In the genomic region with DNA sequence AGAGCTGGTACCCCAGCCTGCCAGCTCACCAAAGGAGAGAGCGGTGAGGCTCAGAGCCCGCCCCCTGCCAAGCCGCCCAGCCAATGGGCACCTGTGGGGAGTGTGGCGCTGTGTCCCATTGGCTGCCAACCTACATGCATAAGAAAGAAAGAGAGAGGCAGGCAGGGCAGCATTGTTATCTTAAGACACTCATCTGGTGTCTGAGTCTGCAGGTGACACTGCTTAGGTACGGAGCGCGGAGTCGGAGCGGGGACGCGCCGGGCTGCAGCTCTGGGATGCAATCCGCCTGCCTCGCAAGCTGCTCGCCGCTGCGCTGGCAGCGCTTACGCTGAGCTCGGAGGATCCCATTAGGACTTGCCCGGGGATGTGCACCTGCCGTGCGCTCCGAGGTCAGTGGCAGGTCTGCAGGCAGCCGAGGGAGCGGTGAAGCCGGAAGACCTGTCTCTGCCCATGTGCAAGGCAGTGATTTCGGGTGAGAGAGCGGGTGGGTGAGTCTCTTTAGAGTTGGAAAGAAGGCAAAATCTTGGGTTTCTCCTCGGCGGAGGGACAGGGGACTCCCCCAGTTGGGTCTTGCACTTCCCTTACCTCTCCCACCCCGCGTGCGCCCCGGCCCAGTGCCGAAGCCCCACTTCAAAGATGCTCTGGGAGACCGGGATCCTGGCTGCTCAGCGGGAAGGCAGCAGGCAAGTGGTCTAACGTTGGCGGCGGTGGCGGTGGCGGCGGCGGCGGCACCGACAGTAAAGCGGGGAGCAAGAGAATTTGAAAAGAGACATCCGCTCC, we compare ENCODE assay signal across 9 cellular contexts. TPM values are rescaled to one million over a fixed set of nuclear protein-coding genes. Genes with fewer than 3 reads are reported as not detected.
A peak's percentile ranks its signal among the peaks of the same experiment; 100 is the strongest.
DNase-seq lines count a peak whose midpoint lies in the region; ATAC-seq, FAIRE-seq and TF ChIP-seq lines count a peak whose summit lies in the region.
"Had no signal": no experiment of that assay in that cellular context is flagged by ENCODE, and none has a peak within 500 bp of the region (broad histone marks: within the 10 kb centered on the region; RNA-seq: fewer than 3 reads in every experiment).

A gene with protein sequence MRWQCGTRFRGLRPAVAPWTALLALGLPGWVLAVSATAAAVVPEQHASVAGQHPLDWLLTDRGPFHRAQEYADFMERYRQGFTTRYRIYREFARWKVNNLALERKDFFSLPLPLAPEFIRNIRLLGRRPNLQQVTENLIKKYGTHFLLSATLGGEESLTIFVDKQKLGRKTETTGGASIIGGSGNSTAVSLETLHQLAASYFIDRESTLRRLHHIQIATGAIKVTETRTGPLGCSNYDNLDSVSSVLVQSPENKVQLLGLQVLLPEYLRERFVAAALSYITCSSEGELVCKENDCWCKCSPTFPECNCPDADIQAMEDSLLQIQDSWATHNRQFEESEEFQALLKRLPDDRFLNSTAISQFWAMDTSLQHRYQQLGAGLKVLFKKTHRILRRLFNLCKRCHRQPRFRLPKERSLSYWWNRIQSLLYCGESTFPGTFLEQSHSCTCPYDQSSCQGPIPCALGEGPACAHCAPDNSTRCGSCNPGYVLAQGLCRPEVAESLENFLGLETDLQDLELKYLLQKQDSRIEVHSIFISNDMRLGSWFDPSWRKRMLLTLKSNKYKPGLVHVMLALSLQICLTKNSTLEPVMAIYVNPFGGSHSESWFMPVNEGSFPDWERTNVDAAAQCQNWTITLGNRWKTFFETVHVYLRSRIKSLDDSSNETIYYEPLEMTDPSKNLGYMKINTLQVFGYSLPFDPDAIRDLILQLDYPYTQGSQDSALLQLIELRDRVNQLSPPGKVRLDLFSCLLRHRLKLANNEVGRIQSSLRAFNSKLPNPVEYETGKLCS (plus strand): TSS at position 203 of the 780 bp plus-strand sequence. CDS start 58,919 bp downstream, outside the sequence.

- peak; percentile 65 for ATAC-seq in GM21390 (IDR thresholded peaks at IDR 0.05; ENCODE audit: unreplicated experiment)
- peak; percentile 89 for ATAC-seq in left colon

- H3K4me2 ChIP-seq in PC-9, result no peak within 1 kb of the TSS

- H3K4me3 ChIP-seq in AG10803 (ENCODE audit: low read length), result peak within 1 kb of the TSS; percentile 51
- no peak within 1 kb of the TSS for H3K4me3 ChIP-seq in bronchial epithelial cell (ENCODE audit: low read depth, low read length)
- no peak within 1 kb of the TSS for H3K4me3 ChIP-seq in thyroid gland (replicated peaks in 1 of 3)
- no peak within 1 kb of the TSS for H3K4me3 ChIP-seq in PC-9

- no peak for TF ChIP-seq CTCF in AG10803 (conservative IDR thresholded peaks at IDR 0.05; ENCODE audit: low read length)
- TF ChIP-seq CTCF in bronchial epithelial cell (IDR thresholded peaks at IDR 0.05; ENCODE audit: insufficient read depth, low read length, severe bottlenecking), result no peak
- TF ChIP-seq CTCF in thyroid gland (IDR thresholded peaks at IDR 0.05), result no peak
- no peak for TF ChIP-seq CTCF in PC-9 (conservative IDR thresholded peaks at IDR 0.05)

- H3K9me3 ChIP-seq in thyroid gland (no peaks in the 10 kb centered on the region), PC-9 (ENCODE audit: insufficient read depth, low read depth) (no peaks in the 10 kb centered on the region)

- peaks cover 31% of the 10 kb centered on the region for H3K27me3 ChIP-seq in bronchial epithelial cell (ENCODE audit: control insufficient read depth, insufficient read depth, low read length)
- H3K27me3 ChIP-seq in thyroid gland, result no peaks in the 10 kb centered on the region
- peaks cover 14% of the 10 kb centered on the region; the same call in 1 of the 2 replicates for H3K27me3 ChIP-seq in PC-9 (ENCODE audit: insufficient read depth, low read depth)

- DNase-seq in AG10803 (ENCODE audit: low read depth), result peak; percentile 27
- peak; percentile 90 for DNase-seq in NCI-H187 treated with DMSO at 0.1 percent for 48 hours (lab: John Stamatoyannopoulos, UW)
- peak; percentile 52 for DNase-seq in bronchial epithelial cell (ENCODE audit: low read depth)
- peak in 1 of 2 donors; percentile 42 for DNase-seq in left colon
- peak; percentile 46 to 54 for DNase-seq in thyroid gland
- no peak for DNase-seq in NOMO-1 treated with dmso at 0.1 percent for 144 hours (lab: John Stamatoyannopoulos, UW; ENCODE audit: unreplicated experiment)
- no peak for DNase-seq in PC-9

- no peak for TF ChIP-seq POLR2A in thyroid gland (IDR thresholded peaks at IDR 0.05)

- H4K20me1 ChIP-seq in PC-9 (ENCODE audit: insufficient read depth), result no peaks in the 10 kb centered on the region

- POLR2A ChIA-PET in PC-9 (lab: Charles Lee; ENCODE audit: unreplicated experiment), result no interaction called here

- H3K79me2 ChIP-seq in PC-9 (ENCODE audit: low read depth), result no peaks in the 10 kb centered on the region

- H3F3A ChIP-seq in PC-9 (ENCODE audit: insufficient read depth, low read depth), result no peaks in the 10 kb centered on the region

- CTCF ChIA-PET in PC-9 (lab: Charles Lee), result no interaction called here

- no peaks in the 10 kb centered on the region for H3K9me2 ChIP-seq in PC-9 (ENCODE audit: insufficient read depth)

- no peak within 1 kb of the TSS for H3K27ac ChIP-seq in thyroid gland
- H3K27ac ChIP-seq in PC-9, result no peak within 1 kb of the TSS

- H2AFZ ChIP-seq in PC-9, result no peak within 1 kb of the TSS

- H3K36me3 ChIP-seq in bronchial epithelial cell (ENCODE audit: control insufficient read depth, insufficient read depth, low read length) (no peaks in the 10 kb centered on the region), thyroid gland (no peaks in the 10 kb centered on the region), PC-9 (ENCODE audit: low read depth) (no peaks in the 10 kb centered on the region)

- BruUV-seq in PC-9 (replicated peaks; lab: Mats Ljungman, UMichigan), result no TSS peak

- FAIRE-seq in bronchial epithelial cell (lab: Jason Lieb, UNC), result no peak
- FAIRE-seq: colon had no signal

- 3 to 5% methylated on average over 32 to 40 of the region's 49 CpGs for WGBS in thyroid gland, 2 donors

- intact Hi-C loops in left colon (cut with DNase I, micrococcal nuclease), result no loop called here
- intact Hi-C loops in thyroid gland (cut with DNase I), result no loop called here
- intact Hi-C loops in PC-9 (cut with micrococcal nuclease; ENCODE audit: unreplicated experiment), result no loop called here

- H3K4me1 ChIP-seq in thyroid gland (peaks cover 9 to 11% of the 10 kb centered on the region in 2 donors), PC-9 (replicated peaks; ENCODE audit: insufficient read depth) (no peaks in the 10 kb centered on the region)

RNA-seq across cellular contexts. Expression of the gene that starts here (rescaled TPM):
- total RNA-seq in bronchial epithelial cell, result not detected in 2 replicates
- total RNA-seq in left colon, result under 1 TPM; 0.12 to 0.14 TPM
- not detected for total RNA-seq in thyroid gland
- total RNA-seq in PC-9 (2021), result not detected in 2 replicates

Comparison
In these comparisons a context has a peak if more than half of its experiments do, and no peak if none do; other contexts are left out.
1. Peak in DNase-seq in bronchial epithelial cell; RNA of the gene not detected or under 1 TPM.
2. Peak in ATAC-seq in left colon; RNA of the gene not detected or under 1 TPM.
3. Peak in DNase-seq in thyroid gland; RNA of the gene not detected or under 1 TPM.
4. DNase-seq: peak in AG10803 (single experiment) and NCI-H187 treated with DMSO at 0.1 percent for 48 hours (single experiment); none in NOMO-1 treated with dmso at 0.1 percent for 144 hours (single experiment) and PC-9 (0 of 2).